ENCODE assay signal across 25 cellular contexts in the genomic region with DNA sequence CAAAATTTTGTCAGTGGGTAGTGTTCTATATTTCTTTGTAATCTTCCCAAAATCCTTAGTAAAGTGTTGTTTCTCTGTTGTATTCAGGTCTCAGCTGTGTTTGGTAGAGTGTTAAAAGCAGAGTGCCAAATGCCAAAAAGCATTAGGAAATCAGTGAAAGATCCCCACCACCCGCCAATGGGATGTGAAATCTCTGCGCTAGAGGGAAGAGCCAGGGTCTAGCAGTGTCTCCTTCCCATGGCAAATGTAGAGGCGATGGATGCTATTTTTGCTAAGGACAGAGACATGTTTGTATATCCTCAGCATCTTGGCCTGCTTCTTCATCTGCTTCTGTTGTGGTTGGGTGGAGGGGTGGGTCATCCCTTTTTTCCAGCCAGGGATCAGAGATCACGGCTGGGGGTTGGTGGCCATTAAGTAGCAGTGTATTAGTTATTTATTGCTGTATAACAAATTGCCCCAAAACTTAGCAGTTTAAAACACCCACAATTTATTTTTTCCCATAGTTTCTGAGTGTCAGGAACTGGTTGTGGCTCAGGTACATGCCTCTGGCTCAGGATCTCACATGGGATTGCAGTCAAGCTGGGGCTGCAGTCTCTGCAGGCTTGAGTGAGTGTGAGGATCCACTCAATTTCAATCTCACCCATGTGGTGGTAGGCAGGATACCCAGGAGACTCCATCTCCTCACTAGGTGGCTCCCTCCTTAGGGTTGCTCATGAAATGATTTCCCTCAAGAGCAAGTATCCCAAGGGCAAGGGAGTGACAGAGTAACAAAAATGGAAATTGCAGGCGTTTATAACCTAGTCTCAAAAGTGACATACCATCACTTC.
"Had no signal": no experiment of that assay in that cellular context is flagged by ENCODE, and none has a peak within 500 bp of the region (broad histone marks: within the 10 kb centered on the region; RNA-seq: fewer than 3 reads in every experiment).

No MANE protein-coding gene starts in this region.

- H3K27me3 Mint-ChIP-seq: dendritic cell treated with granulocyte-macrophage colony-stimulating factor and Interleukin-4, amounts not matched to agents 40 ng/mL and 50 ng/mL, for 4 days; effector memory CD8-positive, alpha-beta T cell had no signal

- FAIRE-seq: colon, islet of Langerhans, urothelium cell line had no signal

- DNase-seq: effector memory CD8-positive, alpha-beta T cell; foreskin fibroblast; heart left ventricle; hippocampal formation; left ventricle myocardium superior; lower lobe of right lung; naive thymus-derived CD8-positive, alpha-beta T cell; nephron progenitor cell; nucleus accumbens; sigmoid colon; stimulated activated CD4-positive, alpha-beta T cell treated with anti-CD3 and anti-CD28 coated beads, Interleukin-2, amount 100 ng/mL, for 24 hours; stimulated activated CD4-positive, alpha-beta T cell treated with anti-CD3 and anti-CD28 coated beads, Interleukin-4, amount 100 ng/mL, for 24 hours; stimulated activated naive CD4-positive, alpha-beta T cell treated with Interleukin-2 at 50 U/mL for 16 hours; substantia nigra; testis; tibial artery; upper lobe of left lung had no signal

- H3K4me1 ChIP-seq: gastroesophageal sphincter, heart left ventricle, lower lobe of right lung, prostate gland, right atrium auricular region, testis, tibial artery, upper lobe of left lung had no signal

- H3K9me3 ChIP-seq: gastroesophageal sphincter, heart left ventricle, lower lobe of right lung, prostate gland, right atrium auricular region, sigmoid colon, testis, tibial artery, upper lobe of left lung had no signal

- H3K27ac Mint-ChIP-seq: dendritic cell treated with granulocyte-macrophage colony-stimulating factor and Interleukin-4, amounts not matched to agents 40 ng/mL and 50 ng/mL, for 4 days; effector memory CD8-positive, alpha-beta T cell; naive thymus-derived CD8-positive, alpha-beta T cell; nephron progenitor cell; stimulated activated effector memory CD8-positive, alpha-beta T cell treated with anti-CD3 and anti-CD28 coated beads, Interleukin-12 subunit alpha, Interleukin-12 subunit beta, amount 100 ng/mL, for 72 hours had no signal

- H3K4me3 ChIP-seq: gastroesophageal sphincter, heart left ventricle, lower lobe of right lung, prostate gland, right atrium auricular region, sigmoid colon, testis, tibial artery, upper lobe of left lung had no signal

- ATAC-seq: effector memory CD8-positive, alpha-beta T cell; gastroesophageal sphincter; heart left ventricle; left ventricle myocardium superior; lower lobe of right lung; naive thymus-derived CD8-positive, alpha-beta T cell; stimulated activated effector memory CD8-positive, alpha-beta T cell treated with anti-CD3 and anti-CD28 coated beads, Interleukin-12 subunit alpha, Interleukin-12 subunit beta, amount 100 ng/mL, for 72 hours had no signal

- H3K36me3 Mint-ChIP-seq: naive thymus-derived CD8-positive, alpha-beta T cell; stimulated activated effector memory CD8-positive, alpha-beta T cell treated with anti-CD3 and anti-CD28 coated beads, Interleukin-12 subunit alpha, Interleukin-12 subunit beta, amount 100 ng/mL, for 72 hours had no signal

- H3K9me3 Mint-ChIP-seq: dendritic cell treated with granulocyte-macrophage colony-stimulating factor and Interleukin-4, amounts not matched to agents 40 ng/mL and 50 ng/mL, for 4 days; nephron progenitor cell; stimulated activated effector memory CD8-positive, alpha-beta T cell treated with anti-CD3 and anti-CD28 coated beads, Interleukin-12 subunit alpha, Interleukin-12 subunit beta, amount 100 ng/mL, for 72 hours had no signal

- H3K27ac ChIP-seq: gastroesophageal sphincter, heart left ventricle, lower lobe of right lung, prostate gland, right atrium auricular region, sigmoid colon, testis, tibial artery, upper lobe of left lung had no signal

- H3K27me3 ChIP-seq: gastroesophageal sphincter, heart left ventricle, right atrium auricular region, sigmoid colon, testis, tibial artery, upper lobe of left lung had no signal

- H3K4me1 Mint-ChIP-seq: naive thymus-derived CD8-positive, alpha-beta T cell; stimulated activated effector memory CD8-positive, alpha-beta T cell treated with anti-CD3 and anti-CD28 coated beads, Interleukin-12 subunit alpha, Interleukin-12 subunit beta, amount 100 ng/mL, for 72 hours had no signal

- H3K36me3 ChIP-seq: gastroesophageal sphincter, heart left ventricle, lower lobe of right lung, prostate gland, right atrium auricular region, sigmoid colon, tibial artery, upper lobe of left lung had no signal

- H3K4me3 Mint-ChIP-seq: dendritic cell treated with granulocyte-macrophage colony-stimulating factor and Interleukin-4, amounts not matched to agents 40 ng/mL and 50 ng/mL, for 4 days; effector memory CD8-positive, alpha-beta T cell; naive thymus-derived CD8-positive, alpha-beta T cell; nephron progenitor cell; stimulated activated effector memory CD8-positive, alpha-beta T cell treated with anti-CD3 and anti-CD28 coated beads, Interleukin-12 subunit alpha, Interleukin-12 subunit beta, amount 100 ng/mL, for 72 hours had no signal
